Comparison of ENCODE assay signal across 35 cellular contexts in genomic region chr6:112058243-112058642, GRCh38. TPM values are rescaled to one million over a fixed set of nuclear protein-coding genes. Genes with fewer than 3 reads are reported as not detected.
"Had no signal": no experiment of that assay in that cellular context is flagged by ENCODE, and none has a peak within 500 bp of the region (broad histone marks: within the 10 kb centered on the region; RNA-seq: fewer than 3 reads in every experiment).

No MANE protein-coding gene starts in this region.

- H3K4me1 ChIP-seq: body of pancreas, breast epithelium had no signal

- H3K27me3 ChIP-seq: body of pancreas, brain microvascular endothelial cell, breast epithelium had no signal

- H3K4me3 ChIP-seq: body of pancreas, breast epithelium had no signal

- H3K36me3 ChIP-seq: brain microvascular endothelial cell, breast epithelium had no signal

- H3K9me3 ChIP-seq: body of pancreas, breast epithelium had no signal

- H3K27ac ChIP-seq: body of pancreas, brain microvascular endothelial cell, breast epithelium, VCaP had no signal

- DNase-seq: activated CD4-positive, alpha-beta memory T cell treated with anti-CD3 and anti-CD28 coated beads, Interleukin-2, amount 10 ng/mL, durations not matched to agents 7 days and 5 days; activated CD4-positive, alpha-beta T cell treated with anti-CD3 and anti-CD28 coated beads for 1 hour; activated CD4-positive, alpha-beta T cell treated with anti-CD3 and anti-CD28 coated beads for 36 hours; activated CD4-positive, alpha-beta T cell treated with anti-CD3 and anti-CD28 coated beads for 48 hours; activated CD4-positive, alpha-beta T cell treated with anti-CD3 and anti-CD28 coated beads, Interleukin-2, amount 10 ng/mL, durations not matched to agents 7 days and 5 days; activated CD4-positive, alpha-beta T cell treated with anti-CD3 and anti-CD28 coated beads, Interleukin-2, amount 50 U/mL, for 48 hours; activated CD4-positive, CD25-positive, alpha-beta regulatory T cell; activated CD8-positive, alpha-beta memory T cell treated with anti-CD3 and anti-CD28 coated beads for 24 hours; activated CD8-positive, alpha-beta memory T cell treated with anti-CD3 and anti-CD28 coated beads, Interleukin-2, amount 10 ng/mL, durations not matched to agents 7 days and 5 days; activated CD8-positive, alpha-beta memory T cell treated with anti-CD3 and anti-CD28 coated beads, Interleukin-2, amount 50 U/mL, for 48 hours; activated CD8-positive, alpha-beta T cell treated with anti-CD3 and anti-CD28 coated beads, Interleukin-2, amount 10 ng/mL, durations not matched to agents 7 days and 5 days; activated effector memory CD4-positive, alpha-beta T cell treated with Interleukin-2 at 50 U/mL for 16 hours; activated gamma-delta T cell; activated naive CD4-positive, alpha-beta T cell treated with anti-CD3 and anti-CD28 coated beads, Interleukin-2, amount 10 ng/mL, durations not matched to agents 7 days and 5 days; activated naive CD4-positive, alpha-beta T cell treated with Interleukin-2 at 50 U/mL for 16 hours; activated naive CD8-positive, alpha-beta T cell treated with anti-CD3 and anti-CD28 coated beads, Interleukin-2, amount 10 ng/mL, durations not matched to agents 7 days and 5 days; activated naive CD8-positive, alpha-beta T cell treated with anti-CD3 and anti-CD28 coated beads, Interleukin-2, amount 50 U/mL, for 24 hours; activated T-cell treated with anti-CD3 and anti-CD28 coated beads, Interleukin-2, amount 50 U/mL, for 24 hours; activated T-cell treated with anti-CD3 and anti-CD28 coated beads, Interleukin-2, amount 50 U/mL, for 48 hours; amniotic stem cell; aorta; body of pancreas; brain microvascular endothelial cell; central memory CD4-positive, alpha-beta T cell; T-helper 1 cell; T-helper 2 cell; T-helper 9 cell had no signal

- ATAC-seq: activated CD4-positive, alpha-beta T cell treated with anti-CD3 and anti-CD28 coated beads for 36 hours; activated CD4-positive, CD25-positive, alpha-beta regulatory T cell treated with anti-CD3 and anti-CD28 coated beads, Interleukin-2, amount 50 U/mL, for 24 hours; activated CD8-positive, alpha-beta memory T cell treated with anti-CD3 and anti-CD28 coated beads, Interleukin-2, amount 10 ng/mL, durations not matched to agents 7 days and 5 days; activated CD8-positive, alpha-beta T cell treated with anti-CD3 and anti-CD28 coated beads, Interleukin-2, amount 10 ng/mL, durations not matched to agents 7 days and 5 days; activated naive CD8-positive, alpha-beta T cell treated with anti-CD3 and anti-CD28 coated beads, Interleukin-2, amount 50 U/mL, for 24 hours; body of pancreas; WTC11 had no signal

RNA-seq across cellular contexts. Expression of gene CCN6, which starts 4.3 kb away (rescaled TPM):
- total RNA-seq: activated CD4-positive, alpha-beta memory T cell treated with anti-CD3 and anti-CD28 coated beads, Interleukin-2, amount 10 ng/mL, durations not matched to agents 7 days and 5 days; activated CD4-positive, alpha-beta T cell treated with anti-CD3 and anti-CD28 coated beads, Interleukin-2, amount 10 ng/mL, durations not matched to agents 7 days and 5 days; activated CD8-positive, alpha-beta memory T cell treated with anti-CD3 and anti-CD28 coated beads, Interleukin-2, amount 10 ng/mL, durations not matched to agents 7 days and 5 days; activated CD8-positive, alpha-beta T cell treated with anti-CD3 and anti-CD28 coated beads, Interleukin-2, amount 10 ng/mL, durations not matched to agents 7 days and 5 days; activated naive CD8-positive, alpha-beta T cell treated with anti-CD3 and anti-CD28 coated beads, Interleukin-2, amount 10 ng/mL, durations not matched to agents 7 days and 5 days; aorta; astrocyte; body of pancreas; breast epithelium; cardiac septum; cerebellum; WTC11 had no signal
- polyA plus RNA-seq: adipose tissue, aorta had no signal
